Comparison of ENCODE assay signal across 12 cellular contexts in the genomic region with DNA sequence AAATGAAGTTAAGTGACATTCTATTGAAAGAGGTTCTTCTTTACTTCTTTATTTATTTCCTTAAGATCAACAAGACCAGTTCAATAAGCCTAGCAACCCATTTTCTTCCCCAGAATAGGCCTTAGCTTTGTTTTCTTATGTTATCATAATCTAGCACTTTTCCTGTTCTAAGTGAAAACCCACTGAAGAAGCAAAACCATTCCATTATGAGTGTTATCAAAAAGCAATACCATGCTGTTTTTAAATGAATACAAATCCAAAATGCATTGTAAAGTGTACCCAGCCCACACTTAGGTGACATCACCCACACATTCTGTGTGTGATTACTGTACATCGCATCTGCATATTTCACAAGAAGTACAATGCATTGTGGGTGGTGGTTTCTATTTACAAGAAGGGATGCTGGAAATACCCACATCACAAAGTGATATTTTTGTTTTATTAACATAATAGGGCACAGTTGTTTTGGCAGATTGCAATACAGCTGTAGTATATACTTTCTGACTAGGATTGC.
DNase-seq lines count a peak whose midpoint lies in the region; ATAC-seq and TF ChIP-seq lines count a peak whose summit lies in the region.
"Had no signal": no experiment of that assay in that cellular context is flagged by ENCODE, and none has a peak within 500 bp of the region (broad histone marks: within the 10 kb centered on the region; RNA-seq: fewer than 3 reads in every experiment).

No MANE protein-coding gene starts in this region.

- no peak overlapping the region for H3K4me2 ChIP-seq in MM.1S (ENCODE audit: low read depth, low read length)
- H3K4me2 ChIP-seq: BLaER1 had no signal

- H3K79me2 ChIP-seq in MM.1S (ENCODE audit: low read length), result no peaks in the 10 kb centered on the region

- no peak overlapping the region for H3K9ac ChIP-seq in MM.1S (ENCODE audit: low read length)
- H3K9ac ChIP-seq: BLaER1 had no signal

- no peaks in the 10 kb centered on the region for H3K27me3 ChIP-seq in MM.1S (replicated peaks; ENCODE audit: insufficient read depth, low read length)
- no peaks in the 10 kb centered on the region for H3K27me3 ChIP-seq in tibial artery
- H3K27me3 ChIP-seq: BLaER1 had no signal

- H3K4me1 ChIP-seq in MM.1S (ENCODE audit: low read length) (peaks cover 11% of the 10 kb centered on the region), tibial artery (no peaks in the 10 kb centered on the region)
- H3K4me1 ChIP-seq: BLaER1 had no signal

- peak; percentile 65 for ATAC-seq in GM18870 (IDR thresholded peaks at IDR 0.05; ENCODE audit: unreplicated experiment)
- no peak for ATAC-seq in GM19463 (IDR thresholded peaks at IDR 0.05; ENCODE audit: unreplicated experiment)
- ATAC-seq in GM18505 (IDR thresholded peaks at IDR 0.05; ENCODE audit: unreplicated experiment), result no peak

- no peak for TF ChIP-seq CTCF in MM.1S (IDR thresholded peaks at IDR 0.05; ENCODE audit: low read length)
- TF ChIP-seq CTCF in choroid plexus epithelial cell (conservative IDR thresholded peaks at IDR 0.05; ENCODE audit: low read depth, low read length), result no peak
- TF ChIP-seq CTCF in tibial artery (IDR thresholded peaks at IDR 0.05), result no peak

- H4K20me1 ChIP-seq in MM.1S (ENCODE audit: insufficient read depth, low read length), result no peaks in the 10 kb centered on the region
- H4K20me1 ChIP-seq: BLaER1 had no signal

- H3K4me3 ChIP-seq in MM.1S (ENCODE audit: low read length) (no peak overlapping the region), choroid plexus epithelial cell (ENCODE audit: low read depth, low read length) (no peak overlapping the region), tibial artery (no peak overlapping the region)
- H3K4me3 ChIP-seq: BLaER1, coronary artery had no signal

- peak overlapping the region; percentile 6; the same call in 1 of the 2 replicates for H2AFZ ChIP-seq in MM.1S (ENCODE audit: low read length)

- DNase-seq in Ammon's horn (ENCODE audit: low spot score) (peak; percentile 4), MM.1S (peak; percentile 56), choroid plexus epithelial cell (ENCODE audit: low read depth) (peak; percentile 24), tibial artery (no peak)
- DNase-seq in stimulated activated CD4-positive, alpha-beta T cell treated with anti-CD3 and anti-CD28 coated beads, Interleukin-2, amount 100 ng/mL, for 48 hours, result no peak
- DNase-seq: activated CD4-positive, alpha-beta T cell treated with anti-CD3 and anti-CD28 coated beads for 48 hours; GF-D8 had no signal

- no peak overlapping the region for H3K27ac ChIP-seq in MM.1S (ENCODE audit: low read length)
- no peak overlapping the region for H3K27ac ChIP-seq in tibial artery
- H3K27ac ChIP-seq: BLaER1, coronary artery had no signal

- no peaks in the 10 kb centered on the region for H3F3A ChIP-seq in MM.1S (ENCODE audit: insufficient read depth, low read length)

- H3K9me2 ChIP-seq in MM.1S (replicated peaks; ENCODE audit: insufficient read depth, low read length), result no peaks in the 10 kb centered on the region

- no peak for TF ChIP-seq POLR2A in GM18505 (IDR thresholded peaks at IDR 0.05; ENCODE audit: borderline replicate concordance, extremely low read depth, insufficient read depth, insufficient read length)

- H3K36me3 ChIP-seq in MM.1S (replicated peaks; ENCODE audit: insufficient read depth, low read length) (no peaks in the 10 kb centered on the region), tibial artery (no peaks in the 10 kb centered on the region)
- H3K36me3 ChIP-seq: BLaER1 had no signal

- H3K9me3 ChIP-seq in MM.1S (replicated peaks; ENCODE audit: insufficient read depth, low read length) (no peaks in the 10 kb centered on the region), tibial artery (no peaks in the 10 kb centered on the region)
- H3K9me3 ChIP-seq: BLaER1 had no signal

- intact Hi-C loops in tibial artery (cut with DNase I; ENCODE audit: low total_unique reads), result no loop called here

Comparison
In these comparisons a context has a peak if more than half of its experiments do, and no peak if none do; other contexts are left out.
1. DNase-seq: peak in Ammon's horn (single experiment), MM.1S (single experiment) and choroid plexus epithelial cell (single experiment); none in stimulated activated CD4-positive, alpha-beta T cell treated with anti-CD3 and anti-CD28 coated beads, Interleukin-2, amount 100 ng/mL, for 48 hours (0 of 2) and tibial artery (0 of 2).